15 cellular contexts compared by ENCODE assay signal in the genomic region with DNA sequence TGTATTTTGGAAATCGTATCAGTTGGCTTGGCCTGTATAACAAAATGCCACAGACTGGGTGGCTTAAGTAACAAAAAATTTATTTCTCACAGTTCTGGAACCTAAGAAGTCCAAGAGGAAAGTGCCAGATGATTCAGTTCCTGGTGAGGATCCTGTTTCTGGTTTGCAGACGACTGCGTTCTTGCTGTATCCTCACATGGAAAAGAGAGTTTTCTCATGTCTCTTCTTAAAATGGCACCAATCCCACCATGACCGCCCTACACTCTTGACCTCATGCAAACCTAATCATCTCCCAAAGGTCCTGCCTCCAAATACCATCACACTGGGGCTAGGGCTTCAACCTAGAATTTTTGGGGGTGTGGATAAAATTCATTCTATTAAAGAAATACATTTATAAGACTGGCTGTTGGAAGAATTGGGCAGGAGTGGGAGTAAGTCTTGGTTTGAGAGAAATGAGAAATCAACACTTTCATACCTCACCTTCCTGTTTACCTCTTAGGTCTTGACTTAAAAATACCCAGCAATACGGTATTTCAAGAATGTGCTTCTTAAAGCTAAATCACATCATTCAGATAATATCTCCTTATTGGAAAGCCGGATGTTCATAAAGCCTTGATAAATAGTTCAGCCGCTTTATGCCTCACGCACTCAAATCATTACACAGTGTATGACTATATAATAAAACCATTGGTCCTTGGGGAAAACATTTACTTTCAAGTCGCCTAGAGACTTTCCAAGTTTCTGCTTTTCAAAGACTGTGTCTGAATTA. TPM values are rescaled to one million over a fixed set of nuclear protein-coding genes. Genes with fewer than 3 reads are reported as not detected.
DNase-seq lines count a peak whose midpoint lies in the region; ATAC-seq and TF ChIP-seq lines count a peak whose summit lies in the region.
"Had no signal": no experiment of that assay in that cellular context is flagged by ENCODE, and none has a peak within 500 bp of the region (broad histone marks: within the 10 kb centered on the region; RNA-seq: fewer than 3 reads in every experiment).

No MANE protein-coding gene starts in this region.

- 83% methylated on average over 9 of the region's 9 CpGs for WGBS in esophagus muscularis mucosa

- no peaks in the 10 kb centered on the region for H3K4me1 ChIP-seq in esophagus muscularis mucosa
- H3K4me1 ChIP-seq: prostate gland had no signal

- H3K4me3 ChIP-seq in esophagus muscularis mucosa = no peak overlapping the region
- H3K4me3 ChIP-seq: GM23338, prostate gland had no signal

- no peak for TF ChIP-seq EP300 in esophagus muscularis mucosa (IDR thresholded peaks at IDR 0.05)

- no peak overlapping the region for H3K27ac ChIP-seq in esophagus muscularis mucosa (replicated peaks in 1 of 4)
- H3K27ac ChIP-seq: prostate gland had no signal

- peak; percentile 68 for ATAC-seq in GM18867 (IDR thresholded peaks at IDR 0.05; ENCODE audit: unreplicated experiment)
- ATAC-seq in GM21576 (IDR thresholded peaks at IDR 0.05; ENCODE audit: unreplicated experiment) = peak; percentile 68
- ATAC-seq in HG03175 (IDR thresholded peaks at IDR 0.05; ENCODE audit: unreplicated experiment) = peak; percentile 52
- ATAC-seq in HG02981 (IDR thresholded peaks at IDR 0.05; ENCODE audit: unreplicated experiment) = no peak
- ATAC-seq: GM23338 had no signal

- TF ChIP-seq POLR2A in esophagus muscularis mucosa (IDR thresholded peaks at IDR 0.05; ENCODE audit: low read depth) = no peak

- no peaks in the 10 kb centered on the region for H3K27me3 ChIP-seq in esophagus muscularis mucosa

- no peak for TF ChIP-seq CTCF in esophagus muscularis mucosa (IDR thresholded peaks at IDR 0.05)

- DNase-seq in fibroblast of gingiva (ENCODE audit: low read depth) (peak; percentile 35), esophagus muscularis mucosa (ENCODE audit: extremely low spot score) (no peak), NCI-H2029 (lab: John Stamatoyannopoulos, UW) (no peak), NCI-H524 treated with DMSO at 0.1 percent for 48 hours (lab: John Stamatoyannopoulos, UW) (no peak)
- DNase-seq: activated gamma-delta T cell treated with Interleukin-2 at 50 U/mL for 16 hours; CD4-positive, alpha-beta T cell; central memory CD4-positive, alpha-beta T cell; NCI-H1417; stimulated activated CD4-positive, alpha-beta T cell treated with anti-CD3 and anti-CD28 coated beads, Interleukin-4, amount 100 ng/mL, for 1 hour had no signal

- no peaks in the 10 kb centered on the region for H3K9me3 ChIP-seq in esophagus muscularis mucosa
- H3K9me3 ChIP-seq: prostate gland had no signal

- no peaks in the 10 kb centered on the region for H3K36me3 ChIP-seq in esophagus muscularis mucosa
- H3K36me3 ChIP-seq: prostate gland had no signal

- intact Hi-C loops in esophagus muscularis mucosa (cut with DNase I) = no loop called here

RNA-seq across cellular contexts. Expression of a gene that starts 28.7 kb away (rescaled TPM):
- total RNA-seq in esophagus muscularis mucosa = 1 to 10 TPM in 3 of 4 donors, not detected in 1; 2.6 to 6.3 (median 5.5) TPM

RNA-seq across cellular contexts. Expression of a gene that starts 31.5 kb away (rescaled TPM):
- 10 to 100 TPM; 43.5 to 82.0 (median 69.5) TPM for total RNA-seq in esophagus muscularis mucosa

RNA-seq across cellular contexts. Expression of a gene that starts 50.5 kb away (rescaled TPM):
- 1 to 10 TPM; 3.0 to 9.6 (median 5.8) TPM for total RNA-seq in esophagus muscularis mucosa
